In genomic region chr13:28618595-28618994, GRCh38 we compare ENCODE assay signal across 2 cellular contexts.
TF ChIP-seq lines count a peak whose summit lies in the region.

No MANE protein-coding gene starts in this region.

TF ChIP-seq in GM23338, 12 proteins besides CTCF, POLR2A, EP300 and RAD21:
- TF ChIP-seq NANOG (IDR thresholded peaks at IDR 0.05; ENCODE audit: borderline replicate concordance) = no peak
- no peak for TF ChIP-seq EZH2 (IDR thresholded peaks at IDR 0.05; ENCODE audit: low read depth, unreplicated experiment)
- TF ChIP-seq CREB1 (CRISPR knock-in tag; IDR thresholded peaks at IDR 0.05; ENCODE audit: low read depth) = no peak
- TF ChIP-seq ETS1 (IDR thresholded peaks at IDR 0.05) = no peak
- no peak for TF ChIP-seq ZNF462 (CRISPR knock-in tag; IDR thresholded peaks at IDR 0.05)
- no peak for TF ChIP-seq ZNF114 (CRISPR knock-in tag; IDR thresholded peaks at IDR 0.05)
- no peak for TF ChIP-seq STAT1 (IDR thresholded peaks at IDR 0.05; ENCODE audit: unreplicated experiment)
- TF ChIP-seq ZNF331 (CRISPR knock-in tag; IDR thresholded peaks at IDR 0.05; ENCODE audit: low read depth) = no peak
- TF ChIP-seq REST (IDR thresholded peaks at IDR 0.05; ENCODE audit: unreplicated experiment) = no peak
- no peak for TF ChIP-seq POLR2AphosphoS5 (IDR thresholded peaks at IDR 0.05; ENCODE audit: low read depth)
- no peak for TF ChIP-seq JUNB (IDR thresholded peaks at IDR 0.05; ENCODE audit: unreplicated experiment)
- TF ChIP-seq EZH2phosphoT487 (IDR thresholded peaks at IDR 0.05; ENCODE audit: unreplicated experiment) = no peak
TF ChIP-seq in GM23338: peak in this region for 0.

TF ChIP-seq in H1, 55 proteins besides CTCF, POLR2A, EP300 and RAD21:
- no peak for TF ChIP-seq SAP30 (IDR thresholded peaks at IDR 0.05; ENCODE audit: insufficient read depth, insufficient replicate concordance, low read length)
- no peak for TF ChIP-seq YY1 (IDR thresholded peaks at IDR 0.05; ENCODE audit: low read depth, low read length)
- TF ChIP-seq PHF8 (conservative IDR thresholded peaks at IDR 0.05; ENCODE audit: low read depth, low read length) = no peak
- TF ChIP-seq RXRA (IDR thresholded peaks at IDR 0.05; ENCODE audit: insufficient read depth, low read depth, low read length) = no peak
- TF ChIP-seq SIRT6 (IDR thresholded peaks at IDR 0.05; ENCODE audit: low read length) = no peak
- TF ChIP-seq BRCA1 (IDR thresholded peaks at IDR 0.05; ENCODE audit: low read depth, low read length) = no peak
- no peak for TF ChIP-seq SIX5 (IDR thresholded peaks at IDR 0.05; ENCODE audit: low read depth, low read length)
- TF ChIP-seq JUND (IDR thresholded peaks at IDR 0.05; ENCODE audit: low read length) = no peak
- no peak for TF ChIP-seq POU5F1 (IDR thresholded peaks at IDR 0.05; ENCODE audit: low read depth, low read length)
- no peak for TF ChIP-seq HDAC6 (IDR thresholded peaks at IDR 0.05; ENCODE audit: low read depth, low read length)
- TF ChIP-seq CHD1 (IDR thresholded peaks at IDR 0.05; ENCODE audit: low read depth, low read length) = no peak
- no peak for TF ChIP-seq USF2 (IDR thresholded peaks at IDR 0.05; ENCODE audit: low read length)
- TF ChIP-seq EGR1 (IDR thresholded peaks at IDR 0.05; ENCODE audit: borderline replicate concordance, low read depth, low read length) = no peak
- TF ChIP-seq CEBPB (IDR thresholded peaks at IDR 0.05; ENCODE audit: low read depth, low read length) = no peak
- TF ChIP-seq KDM5A (IDR thresholded peaks at IDR 0.05; ENCODE audit: low read length) = no peak
- TF ChIP-seq CHD7 (IDR thresholded peaks at IDR 0.05; ENCODE audit: insufficient replicate concordance, low read length) = no peak
- TF ChIP-seq RNF2 (IDR thresholded peaks at IDR 0.05; ENCODE audit: borderline replicate concordance, low read depth, low read length, missing control alignments, poor library complexity, severe bottlenecking) = no peak
- TF ChIP-seq SRF (IDR thresholded peaks at IDR 0.05; ENCODE audit: low read depth, low read length) = no peak
- TF ChIP-seq TAF1 (IDR thresholded peaks at IDR 0.05; ENCODE audit: low read depth, low read length) = no peak
- no peak for TF ChIP-seq JUN (IDR thresholded peaks at IDR 0.05; ENCODE audit: low read depth, low read length)
